Comparison of ENCODE assay signal across 8 cellular contexts in the genomic region with DNA sequence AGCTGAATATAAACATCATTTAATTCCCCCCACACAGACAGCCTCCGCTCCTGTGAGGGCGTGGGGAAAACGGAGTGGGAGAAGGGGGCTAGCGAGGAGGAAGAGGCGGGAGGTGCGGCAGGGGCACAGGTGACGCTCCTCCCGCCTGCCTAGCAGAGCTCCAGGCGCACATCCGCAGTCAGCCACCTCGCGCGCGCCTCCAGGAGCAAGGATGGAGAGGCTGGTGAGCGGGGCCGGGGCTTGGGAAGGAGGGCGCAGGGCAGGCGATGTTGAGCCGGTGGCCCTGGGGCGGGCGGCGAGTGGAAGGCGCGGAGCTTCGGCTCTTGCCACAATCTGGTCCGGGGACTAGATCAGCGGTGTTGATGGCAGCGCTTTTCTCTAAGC. TPM values are rescaled to one million over a fixed set of nuclear protein-coding genes. Genes with fewer than 3 reads are reported as not detected.
A peak's percentile ranks its signal among the peaks of the same experiment; 100 is the strongest.
DNase-seq lines count a peak whose midpoint lies in the region; ATAC-seq, FAIRE-seq and TF ChIP-seq lines count a peak whose summit lies in the region.

A gene with protein sequence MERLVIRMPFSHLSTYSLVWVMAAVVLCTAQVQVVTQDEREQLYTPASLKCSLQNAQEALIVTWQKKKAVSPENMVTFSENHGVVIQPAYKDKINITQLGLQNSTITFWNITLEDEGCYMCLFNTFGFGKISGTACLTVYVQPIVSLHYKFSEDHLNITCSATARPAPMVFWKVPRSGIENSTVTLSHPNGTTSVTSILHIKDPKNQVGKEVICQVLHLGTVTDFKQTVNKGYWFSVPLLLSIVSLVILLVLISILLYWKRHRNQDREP (plus strand): TSS at position 155 of the 384 bp plus-strand sequence. CDS start 57 bp downstream, at position 212.

- no peaks in the 10 kb centered on the region for H3K36me3 Mint-ChIP-seq in T-cell

- peak; percentile 55 for FAIRE-seq in GM18507 (lab: Jason Lieb, UNC)

- peak within 1 kb of the TSS; percentile 95 for H3K27ac ChIP-seq in ascending aorta

- no peaks in the 10 kb centered on the region for H3K27me3 ChIP-seq in ascending aorta

- no peaks in the 10 kb centered on the region for H3K9me3 Mint-ChIP-seq in T-cell

- POLR2A ChIA-PET in T-cell (lab: Charles Lee) = interaction anchor here (0.5 to 1.3 kb wide), 7 partner anchors 26 to 1210 kb away, joined by 3 to 5 read pairs (median 4); a partner anchor contains a TSS

- H3K27ac Mint-ChIP-seq in T-cell = peak within 1 kb of the TSS; percentile 51 to 83

- peak within 1 kb of the TSS; percentile 84 to 91 (median 88) for H3K4me3 Mint-ChIP-seq in T-cell

- TF ChIP-seq CTCF in ascending aorta (IDR thresholded peaks at IDR 0.05) = peak; percentile 11 to 26 (median 14)
- TF ChIP-seq CTCF in retinal pigment epithelial cell (conservative IDR thresholded peaks at IDR 0.05; ENCODE audit: low read depth, low read length) = no peak

- intact Hi-C loops in ascending aorta (cut with DNase I) = loop anchor here (2.0 to 10.0 kb wide), 4 partner anchors 26 to 468 kb away; no protein-coding TSS in a partner anchor

- ATAC-seq in HG03342 (IDR thresholded peaks at IDR 0.05; ENCODE audit: unreplicated experiment) (peak; percentile 63), T-cell (replicated peaks in 1 of 4) (peak; percentile 78 to 82 (median 82))

- CTCF ChIA-PET in T-cell (lab: Charles Lee) = interaction anchor here (0.7 to 3.4 kb wide), 19 partner anchors 9 to 254 kb away, joined by 3 to 21 read pairs (median 4); no protein-coding TSS in a partner anchor

- H3K36me3 ChIP-seq in ascending aorta = no peaks in the 10 kb centered on the region

- H3K27me3 Mint-ChIP-seq in T-cell = peaks cover 0 to 2% of the 10 kb centered on the region in 2 donors

- H3K4me1 Mint-ChIP-seq in T-cell = peaks cover 37 to 42% (median 40%) of the 10 kb centered on the region in 3 donors

- no peaks in the 10 kb centered on the region for H3K9me3 ChIP-seq in ascending aorta

- DNase-seq in GM18507 (ENCODE audit: extremely low spot score, insufficient read length, low read depth) (peak; percentile 8), T-cell (peak; percentile 11 to 53 (median 30)), ascending aorta (ENCODE audit: low spot score in 2 of 2) (peak in 1 of 2 donors; percentile 85), hippocampal formation (lab: John Stamatoyannopoulos, UW) (peak; percentile 47 to 77), retinal pigment epithelial cell (ENCODE audit: low read depth) (peak; percentile 21), MV-4-11 (lab: John Stamatoyannopoulos, UW) (no peak), NCI-H187 treated with DMSO at 0.1 percent for 48 hours (lab: John Stamatoyannopoulos, UW) (no peak)

- H3K4me1 ChIP-seq in ascending aorta = peaks cover 0 to 4% of the 10 kb centered on the region in 2 donors

- peak within 1 kb of the TSS; percentile 71 to 75 for H3K4me3 ChIP-seq in ascending aorta
- H3K4me3 ChIP-seq in retinal pigment epithelial cell (ENCODE audit: low read length) = peak within 1 kb of the TSS; percentile 65

RNA-seq across cellular contexts. Expression of the gene that starts here (rescaled TPM):
- total RNA-seq in T-cell (1 to 10 TPM; 1.3 to 4.6 (median 2.2) TPM), ascending aorta (3.6 TPM)

Comparison
In these comparisons a context has a peak if more than half of its experiments do, and no peak if none do; other contexts are left out.
1. DNase-seq: peak in GM18507 (single experiment), T-cell (34 of 34), hippocampal formation (2 of 2) and retinal pigment epithelial cell (single experiment); none in MV-4-11 (single experiment) and NCI-H187 treated with DMSO at 0.1 percent for 48 hours (single experiment).